In genomic region chr15:70035719-70036077, GRCh38 we compare ENCODE assay signal across 9 cellular contexts.
DNase-seq lines count a peak whose midpoint lies in the region; ATAC-seq and TF ChIP-seq lines count a peak whose summit lies in the region.
"Had no signal": no experiment of that assay in that cellular context is flagged by ENCODE, and none has a peak within 500 bp of the region (broad histone marks: within the 10 kb centered on the region; RNA-seq: fewer than 3 reads in every experiment).

No MANE protein-coding gene starts in this region.

- intact Hi-C loops in A673 (cut with micrococcal nuclease; ENCODE audit: unreplicated experiment) = no loop called here

- H4K20me1 ChIP-seq in SU-DHL-6 (ENCODE audit: low read depth, low read length) = no peaks in the 10 kb centered on the region

- no peaks in the 10 kb centered on the region for H3K79me2 ChIP-seq in SU-DHL-6 (ENCODE audit: insufficient read depth, low read length)

- no peaks in the 10 kb centered on the region for H3K36me3 Mint-ChIP-seq in activated CD4-positive, alpha-beta memory T cell treated with anti-CD3 and anti-CD28 coated beads, Interleukin-2, amount 10 ng/mL, durations not matched to agents 7 days and 5 days (ENCODE audit: low read depth)
- H3K36me3 Mint-ChIP-seq: activated CD8-positive, alpha-beta memory T cell treated with anti-CD3 and anti-CD28 coated beads, Interleukin-2, amount 10 ng/mL, durations not matched to agents 7 days and 5 days had no signal

- H3K4me3 Mint-ChIP-seq in activated CD4-positive, alpha-beta memory T cell treated with anti-CD3 and anti-CD28 coated beads, Interleukin-2, amount 10 ng/mL, durations not matched to agents 7 days and 5 days = no peak overlapping the region
- H3K4me3 Mint-ChIP-seq: activated CD8-positive, alpha-beta memory T cell treated with anti-CD3 and anti-CD28 coated beads, Interleukin-2, amount 10 ng/mL, durations not matched to agents 7 days and 5 days had no signal

- no peak overlapping the region for H3K9ac ChIP-seq in SU-DHL-6 (ENCODE audit: low read length)

- no peaks in the 10 kb centered on the region for H3K9me3 Mint-ChIP-seq in activated CD4-positive, alpha-beta memory T cell treated with anti-CD3 and anti-CD28 coated beads, Interleukin-2, amount 10 ng/mL, durations not matched to agents 7 days and 5 days

- H3K9me3 ChIP-seq in SU-DHL-6 (ENCODE audit: insufficient read depth, low read length) (no peaks in the 10 kb centered on the region), A673 (ENCODE audit: low read depth, low read length, poor library complexity, severe bottlenecking) (no peaks in the 10 kb centered on the region)

- H3K27me3 ChIP-seq in SU-DHL-6 (ENCODE audit: low read length) = no peaks in the 10 kb centered on the region
- H3K27me3 ChIP-seq in A673 (replicated peaks; ENCODE audit: insufficient read depth, low read depth, low read length, poor library complexity) = no peaks in the 10 kb centered on the region

- CTCF ChIA-PET in A673 (lab: Charles Lee) = no interaction called here
- CTCF ChIA-PET in activated CD4-positive, alpha-beta memory T cell treated with anti-CD3 and anti-CD28 coated beads, Interleukin-2, amount 10 ng/mL, durations not matched to agents 7 days and 5 days (lab: Charles Lee) = no interaction called here

- no peak overlapping the region for H2AFZ ChIP-seq in SU-DHL-6 (ENCODE audit: low read depth, low read length, severe bottlenecking)

- no peaks in the 10 kb centered on the region for H3K4me1 Mint-ChIP-seq in activated CD4-positive, alpha-beta memory T cell treated with anti-CD3 and anti-CD28 coated beads, Interleukin-2, amount 10 ng/mL, durations not matched to agents 7 days and 5 days
- H3K4me1 Mint-ChIP-seq: activated CD8-positive, alpha-beta memory T cell treated with anti-CD3 and anti-CD28 coated beads, Interleukin-2, amount 10 ng/mL, durations not matched to agents 7 days and 5 days had no signal

- no peaks in the 10 kb centered on the region for H3K9me2 ChIP-seq in SU-DHL-6 (replicated peaks; ENCODE audit: insufficient read depth, low read length)

- no peak overlapping the region for H3K27ac Mint-ChIP-seq in activated CD4-positive, alpha-beta memory T cell treated with anti-CD3 and anti-CD28 coated beads, Interleukin-2, amount 10 ng/mL, durations not matched to agents 7 days and 5 days
- H3K27ac Mint-ChIP-seq: activated CD8-positive, alpha-beta memory T cell treated with anti-CD3 and anti-CD28 coated beads, Interleukin-2, amount 10 ng/mL, durations not matched to agents 7 days and 5 days had no signal

- no peak overlapping the region; the same call in 1 of the 2 replicates for H3K4me3 ChIP-seq in GM12864 (ENCODE audit: low read depth, low read length)
- H3K4me3 ChIP-seq in SU-DHL-6 (ENCODE audit: insufficient read depth, low read length, poor library complexity, severe bottlenecking) = no peak overlapping the region
- no peak overlapping the region for H3K4me3 ChIP-seq in A673 (ENCODE audit: low read depth, low read length, poor library complexity, severe bottlenecking)

- peaks cover 17% of the 10 kb centered on the region for H3K4me1 ChIP-seq in A673 (ENCODE audit: insufficient read depth, low read length, poor library complexity, severe bottlenecking)

- no peaks in the 10 kb centered on the region; the same call in 1 of the 2 replicates for H3F3A ChIP-seq in SU-DHL-6 (ENCODE audit: insufficient read depth)

- peak; percentile 91 for DNase-seq in GM12864 (ENCODE audit: low read depth)
- no peak for DNase-seq in A673 (ENCODE audit: low spot score)
- DNase-seq in HK-2 (ENCODE audit: unreplicated experiment) = no peak
- DNase-seq in activated CD4-positive, alpha-beta memory T cell treated with anti-CD3 and anti-CD28 coated beads, Interleukin-2, amount 10 ng/mL, durations not matched to agents 7 days and 5 days = no peak
- no peak for DNase-seq in cerebellar nuclear complex (lab: John Stamatoyannopoulos, UW)
- DNase-seq: activated CD8-positive, alpha-beta memory T cell treated with anti-CD3 and anti-CD28 coated beads, Interleukin-2, amount 10 ng/mL, durations not matched to agents 7 days and 5 days had no signal

- no TSS peak for BruUV-seq in A673 (replicated peaks; lab: Mats Ljungman, UMichigan)

- POLR2A ChIA-PET in A673 (lab: Charles Lee; ENCODE audit: low non-redundant PET) = no interaction called here
- POLR2A ChIA-PET in activated CD4-positive, alpha-beta memory T cell treated with anti-CD3 and anti-CD28 coated beads, Interleukin-2, amount 10 ng/mL, durations not matched to agents 7 days and 5 days (lab: Charles Lee) = interaction anchor here (1.1 to 1.8 kb wide), 2 partner anchors 12 to 62 kb away, joined by 3 to 6 read pairs; partner anchors contain the start of gene TLE3

- no peak overlapping the region for H3K27ac ChIP-seq in SU-DHL-6 (ENCODE audit: low read depth, low read length)
- no peak overlapping the region for H3K27ac ChIP-seq in A673 (ENCODE audit: low read depth, low read length, poor library complexity, severe bottlenecking)

- TF ChIP-seq CTCF in GM12864 (IDR thresholded peaks at IDR 0.05; ENCODE audit: low read depth, low read length, missing control alignments) = no peak
- TF ChIP-seq CTCF in SU-DHL-6 (IDR thresholded peaks at IDR 0.05; ENCODE audit: insufficient read depth, low read length, poor library complexity, severe bottlenecking) = no peak
- TF ChIP-seq CTCF in A673 (conservative IDR thresholded peaks at IDR 0.05; ENCODE audit: low read depth, low read length) = no peak

- H3K4me2 ChIP-seq in SU-DHL-6 (ENCODE audit: low read depth, low read length, poor library complexity, severe bottlenecking) = peak overlapping the region; percentile 16

- ATAC-seq in GM19463 (IDR thresholded peaks at IDR 0.05; ENCODE audit: unreplicated experiment) (peak; percentile 55), HG03095 (IDR thresholded peaks at IDR 0.05; ENCODE audit: unreplicated experiment) (peak; percentile 53)
- ATAC-seq: activated CD8-positive, alpha-beta memory T cell treated with anti-CD3 and anti-CD28 coated beads, Interleukin-2, amount 10 ng/mL, durations not matched to agents 7 days and 5 days had no signal

- H3K27me3 Mint-ChIP-seq in activated CD4-positive, alpha-beta memory T cell treated with anti-CD3 and anti-CD28 coated beads, Interleukin-2, amount 10 ng/mL, durations not matched to agents 7 days and 5 days = peaks cover 10% of the 10 kb centered on the region

- no peaks in the 10 kb centered on the region for H3K36me3 ChIP-seq in SU-DHL-6 (ENCODE audit: low read length)
- no peaks in the 10 kb centered on the region for H3K36me3 ChIP-seq in A673 (ENCODE audit: insufficient read depth, low read length, poor library complexity, severe bottlenecking)
